21 cellular contexts compared by ENCODE assay signal in genomic region chr5:145990077-145990653, GRCh38. TPM values are rescaled to one million over a fixed set of nuclear protein-coding genes. Genes with fewer than 3 reads are reported as not detected.
"Had no signal": no experiment of that assay in that cellular context is flagged by ENCODE, and none has a peak within 500 bp of the region (broad histone marks: within the 10 kb centered on the region; RNA-seq: fewer than 3 reads in every experiment).

No MANE protein-coding gene starts in this region.

- H3K4me3 ChIP-seq: esophagus squamous epithelium, gastroesophageal sphincter, sigmoid colon, skin epidermis, suprapubic skin, thyroid gland, upper lobe of left lung, uterus had no signal

- H3K27me3 ChIP-seq: esophagus squamous epithelium, gastroesophageal sphincter, neutrophil, sigmoid colon, suprapubic skin, thyroid gland, upper lobe of left lung, uterus had no signal

- H3K4me3 Mint-ChIP-seq: dendritic cell treated with granulocyte-macrophage colony-stimulating factor and Interleukin-4, amounts not matched to agents 40 ng/mL and 50 ng/mL, for 4 days; effector memory CD8-positive, alpha-beta T cell; immature natural killer cell; naive thymus-derived CD4-positive, alpha-beta T cell had no signal

- H3K27ac Mint-ChIP-seq: dendritic cell treated with granulocyte-macrophage colony-stimulating factor and Interleukin-4, amounts not matched to agents 40 ng/mL and 50 ng/mL, for 4 days; effector memory CD8-positive, alpha-beta T cell; immature natural killer cell; naive thymus-derived CD4-positive, alpha-beta T cell had no signal

- H3K36me3 ChIP-seq: gastroesophageal sphincter, neutrophil, sigmoid colon, suprapubic skin, thyroid gland, upper lobe of left lung, uterus had no signal

- DNase-seq: effector memory CD8-positive, alpha-beta T cell; esophagus squamous epithelium; foreskin fibroblast; glutamatergic neuron; immature natural killer cell; left ventricle myocardium superior; mesendoderm; naive thymus-derived CD4-positive, alpha-beta T cell; sigmoid colon; stimulated activated CD4-positive, alpha-beta T cell treated with anti-CD3 and anti-CD28 coated beads, Interleukin-12 subunit alpha, Interleukin-12 subunit beta, amount 100 ng/mL, for 4 hours; stimulated activated naive CD4-positive, alpha-beta T cell treated with Interleukin-2 at 50 U/mL for 16 hours; thyroid gland; upper lobe of left lung; uterus had no signal

- H3K9me3 ChIP-seq: neutrophil, suprapubic skin, thyroid gland, uterus had no signal

- ATAC-seq: effector memory CD8-positive, alpha-beta T cell; gastroesophageal sphincter; left ventricle myocardium superior; naive thymus-derived CD4-positive, alpha-beta T cell had no signal

- H3K4me1 ChIP-seq: esophagus squamous epithelium, gastroesophageal sphincter, sigmoid colon, suprapubic skin, thyroid gland, upper lobe of left lung, uterus had no signal

- H3K27ac ChIP-seq: epithelial cell of prostate, esophagus squamous epithelium, gastroesophageal sphincter, neutrophil, sigmoid colon, skin epidermis, suprapubic skin, thyroid gland, upper lobe of left lung, uterus had no signal

- H3K27me3 Mint-ChIP-seq: effector memory CD8-positive, alpha-beta T cell had no signal

- H3K4me1 Mint-ChIP-seq: immature natural killer cell; naive thymus-derived CD4-positive, alpha-beta T cell had no signal

RNA-seq across cellular contexts. Expression of gene SH3RF2, which starts 53.8 kb away (rescaled TPM):
- total RNA-seq: lung microvascular endothelial cell had no signal
